12 cellular contexts compared by ENCODE assay signal in the genomic region with DNA sequence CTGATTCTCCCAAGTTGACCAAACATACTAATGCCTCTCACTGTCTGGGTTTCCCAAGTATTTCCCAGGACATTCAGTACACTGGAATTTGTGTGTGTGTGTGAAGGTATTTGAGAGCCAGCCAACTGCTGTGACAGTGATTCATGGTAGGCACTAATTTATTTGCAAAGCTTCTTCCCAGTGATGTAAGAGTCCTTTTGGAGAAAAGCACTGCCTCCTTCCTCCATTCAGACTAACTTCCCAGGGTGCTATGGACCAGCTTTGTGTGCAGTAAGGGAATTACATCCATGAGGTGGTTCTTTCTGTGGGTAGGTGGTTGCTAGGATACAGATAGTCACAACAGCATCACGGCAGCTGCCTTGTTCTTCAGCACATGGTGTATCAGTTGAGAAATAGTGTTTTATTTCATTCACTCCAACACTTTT. TPM values are rescaled to one million over a fixed set of nuclear protein-coding genes. Genes with fewer than 3 reads are reported as not detected.
DNase-seq lines count a peak whose midpoint lies in the region; ATAC-seq and TF ChIP-seq lines count a peak whose summit lies in the region.
"Had no signal": no experiment of that assay in that cellular context is flagged by ENCODE, and none has a peak within 500 bp of the region (broad histone marks: within the 10 kb centered on the region; RNA-seq: fewer than 3 reads in every experiment).

No MANE protein-coding gene starts in this region.

- H3K27ac ChIP-seq in coronary artery: no peak overlapping the region

- TF ChIP-seq RAD21 in Ishikawa (IDR thresholded peaks at IDR 0.05; ENCODE audit: low read depth): no peak

- no peaks in the 10 kb centered on the region for H3K9me3 Mint-ChIP-seq in Calu3 (ENCODE audit: low read depth, unreplicated experiment)
- H3K9me3 Mint-ChIP-seq: activated T-cell treated with anti-CD3 and anti-CD28 coated beads, Interleukin-2, amount 50 U/mL, for 4 hours had no signal

- H3K27me3 Mint-ChIP-seq in Calu3 (ENCODE audit: unreplicated experiment): no peaks in the 10 kb centered on the region

- H3K4me3 Mint-ChIP-seq in Calu3 (ENCODE audit: low read depth, unreplicated experiment): no peak overlapping the region
- H3K4me3 Mint-ChIP-seq: activated T-cell treated with anti-CD3 and anti-CD28 coated beads, Interleukin-2, amount 50 U/mL, for 4 hours had no signal

- no peak overlapping the region for H3K4me3 ChIP-seq in AG09309 (ENCODE audit: control insufficient read depth, low read depth, low read length)
- H3K4me3 ChIP-seq in choroid plexus epithelial cell (ENCODE audit: low read depth, low read length): no peak overlapping the region
- H3K4me3 ChIP-seq in coronary artery: no peak overlapping the region

- intact Hi-C loops in Calu3 (cut with micrococcal nuclease; ENCODE audit: unreplicated experiment): no loop called here

- no peak for TF ChIP-seq EP300 in Ishikawa (IDR thresholded peaks at IDR 0.05; ENCODE audit: borderline replicate concordance)

- no TSS peak for BruUV-seq in Calu3 (replicated peaks; lab: Mats Ljungman, UMichigan)

- no peak overlapping the region for H3K27ac Mint-ChIP-seq in Calu3 (ENCODE audit: unreplicated experiment)

- TF ChIP-seq CTCF in AG09309 (IDR thresholded peaks at IDR 0.05; ENCODE audit: control insufficient read depth, insufficient read depth, low read depth, low read length, missing control alignments) (no peak), choroid plexus epithelial cell (conservative IDR thresholded peaks at IDR 0.05; ENCODE audit: low read depth, low read length) (no peak), Calu3 (IDR thresholded peaks at IDR 0.05; ENCODE audit: unreplicated experiment) (no peak), coronary artery (IDR thresholded peaks at IDR 0.05) (no peak)

- peak; percentile 93 for DNase-seq in AG09309 (ENCODE audit: low read depth)
- DNase-seq in choroid plexus epithelial cell (ENCODE audit: low read depth): peak; percentile 63
- peak; percentile 12 for DNase-seq in middle frontal gyrus (ENCODE audit: extremely low spot score, low spot score)
- DNase-seq in COLO668 (lab: John Stamatoyannopoulos, UW; ENCODE audit: unreplicated experiment): no peak
- no peak for DNase-seq in Calu3
- DNase-seq in coronary artery (ENCODE audit: low spot score): no peak
- DNase-seq: activated T-cell treated with anti-CD3 and anti-CD28 coated beads, Interleukin-2, amount 50 U/mL, for 4 hours; Caco-2; NCI-H1105 had no signal

- no peak for ATAC-seq in GM18502 (IDR thresholded peaks at IDR 0.05; ENCODE audit: poor library complexity, unreplicated experiment)
- ATAC-seq: activated T-cell treated with anti-CD3 and anti-CD28 coated beads, Interleukin-2, amount 50 U/mL, for 4 hours had no signal

- H3K4me1 Mint-ChIP-seq in Calu3 (ENCODE audit: low read depth, unreplicated experiment): no peaks in the 10 kb centered on the region

- CTCF ChIA-PET in Calu3 (lab: Charles Lee): no interaction called here

- H3K36me3 Mint-ChIP-seq in Calu3 (ENCODE audit: insufficient read depth, unreplicated experiment): no peaks in the 10 kb centered on the region

TF ChIP-seq in Ishikawa, 13 proteins besides CTCF, POLR2A, EP300 and RAD21:
- TF ChIP-seq NFIC (IDR thresholded peaks at IDR 0.05) (no peak), FOXM1 (IDR thresholded peaks at IDR 0.05; ENCODE audit: borderline replicate concordance, low read depth) (no peak), MAX (IDR thresholded peaks at IDR 0.05) (no peak), ZBTB7A (IDR thresholded peaks at IDR 0.05; ENCODE audit: low read depth) (no peak), USF1 (IDR thresholded peaks at IDR 0.05) (no peak), TEAD4 (IDR thresholded peaks at IDR 0.05) (0 out of 2 replicates have a peak, but pooled peaks have one; percentile 20), EGR1 (IDR thresholded peaks at IDR 0.05) (no peak), TAF1 (IDR thresholded peaks at IDR 0.05; ENCODE audit: low read depth) (no peak)

RNA-seq across cellular contexts. Expression of gene EGF, which starts 8.7 kb away (rescaled TPM):
- total RNA-seq in Calu3 (2022): 1.4 and 1.6 TPM in 2 replicates
- total RNA-seq: endothelial cell of umbilical vein had no signal

Comparison
In these comparisons a context has a peak if more than half of its experiments do, and no peak if none do; other contexts are left out.
1. DNase-seq: peak in AG09309 (single experiment), choroid plexus epithelial cell (single experiment) and middle frontal gyrus (single experiment); none in COLO668 (single experiment), Calu3 (single experiment) and coronary artery (single experiment).